1 cellular context compared by ENCODE assay signal in the genomic region with DNA sequence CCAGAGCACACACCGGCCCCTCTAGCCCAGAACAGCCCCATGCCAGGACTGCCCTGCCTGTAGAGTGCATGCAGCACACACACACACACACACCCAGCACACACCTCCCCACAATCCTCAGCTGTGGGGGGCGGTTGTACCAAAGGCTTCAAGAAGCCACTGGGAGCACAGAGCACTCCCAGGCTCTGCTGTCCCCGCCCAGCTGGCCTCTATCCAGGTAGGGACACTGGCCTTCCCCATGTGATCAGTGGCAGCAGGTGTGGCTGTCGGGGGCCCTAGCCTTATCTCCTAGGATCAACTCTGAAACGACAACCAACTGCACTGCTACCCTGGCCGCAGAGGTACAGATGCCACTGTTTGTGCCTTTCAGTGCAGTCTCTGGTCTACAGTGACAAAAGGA.
TF ChIP-seq lines count a peak whose summit lies in the region.

No MANE protein-coding gene starts in this region.

TF ChIP-seq in GM12878, 131 proteins besides CTCF, POLR2A, EP300 and RAD21:
- no peak for TF ChIP-seq SREBF2 (IDR thresholded peaks at IDR 0.05; ENCODE audit: low read length)
- TF ChIP-seq ZBTB40 (IDR thresholded peaks at IDR 0.05; ENCODE audit: borderline replicate concordance), result no peak
- TF ChIP-seq ZNF207 (IDR thresholded peaks at IDR 0.05; ENCODE audit: borderline replicate concordance), result no peak
- TF ChIP-seq, protein P1, sequence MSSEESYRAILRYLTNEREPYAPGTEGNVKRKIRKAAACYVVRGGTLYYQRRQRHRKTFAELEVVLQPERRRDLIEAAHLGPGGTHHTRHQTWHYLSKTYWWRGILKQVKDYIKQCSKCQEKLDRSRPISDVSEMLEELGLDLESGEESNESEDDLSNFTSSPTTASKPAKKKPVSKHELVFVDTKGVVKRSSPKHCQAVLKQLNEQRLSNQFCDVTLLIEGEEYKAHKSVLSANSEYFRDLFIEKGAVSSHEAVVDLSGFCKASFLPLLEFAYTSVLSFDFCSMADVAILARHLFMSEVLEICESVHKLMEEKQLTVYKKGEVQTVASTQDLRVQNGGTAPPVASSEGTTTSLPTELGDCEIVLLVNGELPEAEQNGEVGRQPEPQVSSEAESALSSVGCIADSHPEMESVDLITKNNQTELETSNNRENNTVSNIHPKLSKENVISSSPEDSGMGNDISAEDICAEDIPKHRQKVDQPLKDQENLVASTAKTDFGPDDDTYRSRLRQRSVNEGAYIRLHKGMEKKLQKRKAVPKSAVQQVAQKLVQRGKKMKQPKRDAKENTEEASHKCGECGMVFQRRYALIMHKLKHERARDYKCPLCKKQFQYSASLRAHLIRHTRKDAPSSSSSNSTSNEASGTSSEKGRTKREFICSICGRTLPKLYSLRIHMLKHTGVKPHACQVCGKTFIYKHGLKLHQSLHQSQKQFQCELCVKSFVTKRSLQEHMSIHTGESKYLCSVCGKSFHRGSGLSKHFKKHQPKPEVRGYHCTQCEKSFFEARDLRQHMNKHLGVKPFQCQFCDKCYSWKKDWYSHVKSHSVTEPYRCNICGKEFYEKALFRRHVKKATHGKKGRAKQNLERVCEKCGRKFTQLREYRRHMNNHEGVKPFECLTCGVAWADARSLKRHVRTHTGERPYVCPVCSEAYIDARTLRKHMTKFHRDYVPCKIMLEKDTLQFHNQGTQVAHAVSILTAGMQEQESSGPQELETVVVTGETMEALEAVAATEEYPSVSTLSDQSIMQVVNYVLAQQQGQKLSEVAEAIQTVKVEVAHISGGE (CRISPR knock-in tag; IDR thresholded peaks at IDR 0.05), result no peak
- TF ChIP-seq, protein P2, sequence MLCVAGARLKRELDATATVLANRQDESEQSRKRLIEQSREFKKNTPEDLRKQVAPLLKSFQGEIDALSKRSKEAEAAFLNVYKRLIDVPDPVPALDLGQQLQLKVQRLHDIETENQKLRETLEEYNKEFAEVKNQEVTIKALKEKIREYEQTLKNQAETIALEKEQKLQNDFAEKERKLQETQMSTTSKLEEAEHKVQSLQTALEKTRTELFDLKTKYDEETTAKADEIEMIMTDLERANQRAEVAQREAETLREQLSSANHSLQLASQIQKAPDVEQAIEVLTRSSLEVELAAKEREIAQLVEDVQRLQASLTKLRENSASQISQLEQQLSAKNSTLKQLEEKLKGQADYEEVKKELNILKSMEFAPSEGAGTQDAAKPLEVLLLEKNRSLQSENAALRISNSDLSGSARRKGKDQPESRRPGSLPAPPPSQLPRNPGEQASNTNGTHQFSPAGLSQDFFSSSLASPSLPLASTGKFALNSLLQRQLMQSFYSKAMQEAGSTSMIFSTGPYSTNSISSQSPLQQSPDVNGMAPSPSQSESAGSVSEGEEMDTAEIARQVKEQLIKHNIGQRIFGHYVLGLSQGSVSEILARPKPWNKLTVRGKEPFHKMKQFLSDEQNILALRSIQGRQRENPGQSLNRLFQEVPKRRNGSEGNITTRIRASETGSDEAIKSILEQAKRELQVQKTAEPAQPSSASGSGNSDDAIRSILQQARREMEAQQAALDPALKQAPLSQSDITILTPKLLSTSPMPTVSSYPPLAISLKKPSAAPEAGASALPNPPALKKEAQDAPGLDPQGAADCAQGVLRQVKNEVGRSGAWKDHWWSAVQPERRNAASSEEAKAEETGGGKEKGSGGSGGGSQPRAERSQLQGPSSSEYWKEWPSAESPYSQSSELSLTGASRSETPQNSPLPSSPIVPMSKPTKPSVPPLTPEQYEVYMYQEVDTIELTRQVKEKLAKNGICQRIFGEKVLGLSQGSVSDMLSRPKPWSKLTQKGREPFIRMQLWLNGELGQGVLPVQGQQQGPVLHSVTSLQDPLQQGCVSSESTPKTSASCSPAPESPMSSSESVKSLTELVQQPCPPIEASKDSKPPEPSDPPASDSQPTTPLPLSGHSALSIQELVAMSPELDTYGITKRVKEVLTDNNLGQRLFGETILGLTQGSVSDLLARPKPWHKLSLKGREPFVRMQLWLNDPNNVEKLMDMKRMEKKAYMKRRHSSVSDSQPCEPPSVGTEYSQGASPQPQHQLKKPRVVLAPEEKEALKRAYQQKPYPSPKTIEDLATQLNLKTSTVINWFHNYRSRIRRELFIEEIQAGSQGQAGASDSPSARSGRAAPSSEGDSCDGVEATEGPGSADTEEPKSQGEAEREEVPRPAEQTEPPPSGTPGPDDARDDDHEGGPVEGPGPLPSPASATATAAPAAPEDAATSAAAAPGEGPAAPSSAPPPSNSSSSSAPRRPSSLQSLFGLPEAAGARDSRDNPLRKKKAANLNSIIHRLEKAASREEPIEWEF (IDR thresholded peaks at IDR 0.05; ENCODE audit: insufficient replicate concordance, low read depth, low read length), result no peak
TF ChIP-seq in GM12878: peak in this region for 0.
